ENCODE assay signal across 10 cellular contexts in the genomic region with DNA sequence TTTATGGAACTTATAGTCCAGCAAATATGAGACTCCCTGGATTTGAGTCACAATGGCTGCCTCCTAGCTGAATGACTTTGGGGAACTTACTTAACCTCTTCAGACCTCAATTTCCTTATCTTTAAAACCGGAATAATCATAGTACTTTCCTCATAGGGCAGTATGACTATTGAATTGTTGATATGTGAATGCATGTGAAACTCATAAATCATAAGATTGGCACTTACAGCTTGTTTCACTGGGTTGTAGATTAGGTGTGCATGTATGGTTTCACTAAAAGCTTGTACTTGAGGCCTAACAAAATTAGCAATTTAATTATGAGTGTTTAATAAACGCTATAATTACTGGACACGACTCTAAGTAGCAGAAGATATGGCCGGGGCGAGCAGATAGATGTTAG.
"Had no signal": no experiment of that assay in that cellular context is flagged by ENCODE, and none has a peak within 500 bp of the region (broad histone marks: within the 10 kb centered on the region; RNA-seq: fewer than 3 reads in every experiment).

No MANE protein-coding gene starts in this region.

- H3K4me3 ChIP-seq: left ventricle myocardium inferior, mucosa of descending colon had no signal

- DNase-seq: activated CD4-positive, CD25-positive, alpha-beta regulatory T cell treated with anti-CD3 and anti-CD28 coated beads, Interleukin-2, amount 50 U/mL, for 72 hours; activated naive CD4-positive, alpha-beta T cell; activated naive CD8-positive, alpha-beta T cell treated with anti-CD3 and anti-CD28 coated beads, Interleukin-2, amount 10 ng/mL, durations not matched to agents 7 days and 5 days; activated T-cell treated with anti-CD3 and anti-CD28 coated beads for 4 hours; cortex of kidney; effector CD8-positive, alpha-beta T cell; glutamatergic neuron; left ventricle myocardium inferior; naive thymus-derived CD8-positive, alpha-beta T cell had no signal
